Comparison of ENCODE assay signal across 8 cellular contexts in the genomic region with DNA sequence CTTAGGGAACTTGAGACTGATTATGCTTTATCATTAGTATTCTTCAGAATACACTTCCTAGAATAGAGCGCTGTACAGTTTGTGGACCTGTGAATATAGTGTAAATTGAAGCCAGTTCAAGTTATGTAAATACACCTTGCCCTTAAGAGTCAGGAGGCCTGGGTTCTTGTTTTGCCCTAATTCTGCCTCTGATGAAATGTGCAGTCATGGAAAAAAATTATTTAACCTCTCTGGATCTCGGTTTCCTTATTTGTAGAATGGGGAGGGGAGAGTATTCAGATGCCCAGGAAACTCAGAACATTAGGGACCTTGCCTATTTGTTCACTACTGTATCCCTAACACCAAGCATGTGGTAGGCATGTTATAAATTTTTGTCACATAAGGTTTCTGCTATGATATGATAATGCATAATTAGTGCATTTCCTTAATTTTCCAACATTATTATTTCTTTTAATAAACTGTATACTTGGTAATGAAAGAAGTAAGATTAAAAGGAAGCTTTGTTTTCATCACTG. TPM values are rescaled to one million over a fixed set of nuclear protein-coding genes. Genes with fewer than 3 reads are reported as not detected.
DNase-seq lines count a peak whose midpoint lies in the region; ATAC-seq and TF ChIP-seq lines count a peak whose summit lies in the region.

No MANE protein-coding gene starts in this region.

- peaks cover 31% of the 10 kb centered on the region for H3K4me1 Mint-ChIP-seq in activated CD4-positive, alpha-beta T cell treated with anti-CD3 and anti-CD28 coated beads, Interleukin-2, amount 10 ng/mL, durations not matched to agents 24 days and 14 days
- H3K4me1 Mint-ChIP-seq in stimulated activated naive B cell treated with anti-CD40 and anti-IgM and Interleukin-4, amounts not matched to agents 10 μg/mL and 1 μg/mL and 100 μg/mL, for 72 hours, result peaks cover 26 to 38% of the 10 kb centered on the region in 2 donors

- peaks cover 3% of the 10 kb centered on the region for H3K36me3 Mint-ChIP-seq in activated CD4-positive, alpha-beta T cell treated with anti-CD3 and anti-CD28 coated beads, Interleukin-2, amount 10 ng/mL, durations not matched to agents 24 days and 14 days (ENCODE audit: low read depth)
- peaks cover 2 to 3% of the 10 kb centered on the region in 2 donors for H3K36me3 Mint-ChIP-seq in stimulated activated naive B cell treated with anti-CD40 and anti-IgM and Interleukin-4, amounts not matched to agents 10 μg/mL and 1 μg/mL and 100 μg/mL, for 72 hours

- H3K4me3 ChIP-seq in fibroblast of the aortic adventitia (ENCODE audit: low read depth, low read length), result peak overlapping the region; percentile 83

- TF ChIP-seq POLR2A in GM18505 (IDR thresholded peaks at IDR 0.05; ENCODE audit: borderline replicate concordance, extremely low read depth, insufficient read depth, insufficient read length), result no peak

- no peak for ATAC-seq in stimulated activated naive B cell treated with anti-CD40 and anti-IgM and Interleukin-4, amounts not matched to agents 10 μg/mL and 1 μg/mL and 100 μg/mL, for 72 hours (replicated peaks)
- ATAC-seq in GM18505 (IDR thresholded peaks at IDR 0.05; ENCODE audit: unreplicated experiment) (no peak), GM21737 (IDR thresholded peaks at IDR 0.05; ENCODE audit: unreplicated experiment) (no peak), GM21786 (IDR thresholded peaks at IDR 0.05; ENCODE audit: unreplicated experiment) (no peak)

- peak; percentile 54 for DNase-seq in activated CD4-positive, alpha-beta T cell treated with anti-CD3 and anti-CD28 coated beads, Interleukin-2, amount 10 ng/mL, durations not matched to agents 24 days and 14 days
- no peak for DNase-seq in activated CD4-positive, alpha-beta T cell treated with anti-CD3 and anti-CD28 coated beads for 4 hours
- DNase-seq in SW480 (ENCODE audit: low spot score), result peak; percentile 4
- DNase-seq in fibroblast of the aortic adventitia (ENCODE audit: low read depth), result no peak
- no peak for DNase-seq in stimulated activated naive B cell treated with anti-CD40 and anti-IgM and Interleukin-4, amounts not matched to agents 10 μg/mL and 1 μg/mL and 100 μg/mL, for 72 hours

- H3K9me3 Mint-ChIP-seq in activated CD4-positive, alpha-beta T cell treated with anti-CD3 and anti-CD28 coated beads, Interleukin-2, amount 10 ng/mL, durations not matched to agents 24 days and 14 days, result peaks cover 5% of the 10 kb centered on the region
- no peaks in the 10 kb centered on the region for H3K9me3 Mint-ChIP-seq in stimulated activated naive B cell treated with anti-CD40 and anti-IgM and Interleukin-4, amounts not matched to agents 10 μg/mL and 1 μg/mL and 100 μg/mL, for 72 hours

- intact Hi-C loops in activated CD4-positive, alpha-beta T cell treated with anti-CD3 and anti-CD28 coated beads, Interleukin-2, amount 10 ng/mL, durations not matched to agents 24 days and 14 days (cut with micrococcal nuclease), result loop anchor here (2.0 to 5.0 kb wide), 5 partner anchors 161 to 1437 kb away; a partner anchor contains a TSS

- no peaks in the 10 kb centered on the region for H3K27me3 Mint-ChIP-seq in activated CD4-positive, alpha-beta T cell treated with anti-CD3 and anti-CD28 coated beads, Interleukin-2, amount 10 ng/mL, durations not matched to agents 24 days and 14 days
- H3K27me3 Mint-ChIP-seq in stimulated activated naive B cell treated with anti-CD40 and anti-IgM and Interleukin-4, amounts not matched to agents 10 μg/mL and 1 μg/mL and 100 μg/mL, for 72 hours, result no peaks in the 10 kb centered on the region

- H3K4me3 Mint-ChIP-seq in activated CD4-positive, alpha-beta T cell treated with anti-CD3 and anti-CD28 coated beads, Interleukin-2, amount 10 ng/mL, durations not matched to agents 24 days and 14 days, result peak overlapping the region; percentile 81
- H3K4me3 Mint-ChIP-seq in stimulated activated naive B cell treated with anti-CD40 and anti-IgM and Interleukin-4, amounts not matched to agents 10 μg/mL and 1 μg/mL and 100 μg/mL, for 72 hours, result peak overlapping the region; percentile 90 to 94

- no peak for TF ChIP-seq CTCF in fibroblast of the aortic adventitia (IDR thresholded peaks at IDR 0.05; ENCODE audit: insufficient read depth, low read length)

- H3K27ac Mint-ChIP-seq in activated CD4-positive, alpha-beta T cell treated with anti-CD3 and anti-CD28 coated beads, Interleukin-2, amount 10 ng/mL, durations not matched to agents 24 days and 14 days, result peak overlapping the region; percentile 86
- peak overlapping the region; percentile 87 for H3K27ac Mint-ChIP-seq in stimulated activated naive B cell treated with anti-CD40 and anti-IgM and Interleukin-4, amounts not matched to agents 10 μg/mL and 1 μg/mL and 100 μg/mL, for 72 hours

RNA-seq across cellular contexts. Expression of a gene that starts 1.3 kb away (rescaled TPM):
- total RNA-seq in activated CD4-positive, alpha-beta T cell treated with anti-CD3 and anti-CD28 coated beads, Interleukin-2, amount 10 ng/mL, durations not matched to agents 24 days and 14 days, result 13.1 and 14.2 TPM in 2 replicates
- 1.1 and 16.5 TPM in 2 replicates for total RNA-seq in fibroblast of the aortic adventitia (ENCODE audit: low replicate concordance)

Comparison
In these comparisons a context has a peak if more than half of its experiments do, and no peak if none do; other contexts are left out.
1. DNase-seq: peak in activated CD4-positive, alpha-beta T cell treated with anti-CD3 and anti-CD28 coated beads, Interleukin-2, amount 10 ng/mL, durations not matched to agents 24 days and 14 days (single experiment) and SW480 (single experiment); none in activated CD4-positive, alpha-beta T cell treated with anti-CD3 and anti-CD28 coated beads for 4 hours (0 of 2), fibroblast of the aortic adventitia (single experiment) and stimulated activated naive B cell treated with anti-CD40 and anti-IgM and Interleukin-4, amounts not matched to agents 10 μg/mL and 1 μg/mL and 100 μg/mL, for 72 hours (single experiment).